ENCODE assay signal across 1 cellular context in the genomic region with DNA sequence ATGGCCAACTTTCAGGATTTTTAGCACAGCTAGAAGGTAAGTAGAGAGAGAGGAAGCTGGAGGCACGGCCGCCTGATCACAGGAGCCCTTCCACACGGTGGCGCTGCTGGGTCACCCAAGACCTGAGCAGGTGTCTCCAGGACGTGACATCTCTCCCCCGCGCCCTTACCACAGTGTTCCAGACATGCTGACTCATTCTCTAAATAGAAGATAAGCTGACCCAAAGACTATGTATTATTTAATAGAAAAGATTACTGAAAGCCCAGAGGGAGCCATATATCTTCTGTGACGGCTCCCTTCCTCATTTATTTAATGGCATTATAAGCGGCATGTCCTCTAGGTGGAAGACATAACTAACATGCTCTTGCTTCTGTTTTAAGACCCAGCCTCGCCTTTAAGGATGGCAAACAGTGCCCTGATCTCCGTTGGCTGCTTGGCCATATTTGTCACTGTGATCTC.
A peak's percentile ranks its signal among the peaks of the same experiment; 100 is the strongest.
TF ChIP-seq lines count a peak whose summit lies in the region.

No MANE protein-coding gene starts in this region.

TF ChIP-seq in K562, 482 proteins besides CTCF, POLR2A, EP300 and RAD21 (continued from another document and continues in another):
- TF ChIP-seq, protein P1, sequence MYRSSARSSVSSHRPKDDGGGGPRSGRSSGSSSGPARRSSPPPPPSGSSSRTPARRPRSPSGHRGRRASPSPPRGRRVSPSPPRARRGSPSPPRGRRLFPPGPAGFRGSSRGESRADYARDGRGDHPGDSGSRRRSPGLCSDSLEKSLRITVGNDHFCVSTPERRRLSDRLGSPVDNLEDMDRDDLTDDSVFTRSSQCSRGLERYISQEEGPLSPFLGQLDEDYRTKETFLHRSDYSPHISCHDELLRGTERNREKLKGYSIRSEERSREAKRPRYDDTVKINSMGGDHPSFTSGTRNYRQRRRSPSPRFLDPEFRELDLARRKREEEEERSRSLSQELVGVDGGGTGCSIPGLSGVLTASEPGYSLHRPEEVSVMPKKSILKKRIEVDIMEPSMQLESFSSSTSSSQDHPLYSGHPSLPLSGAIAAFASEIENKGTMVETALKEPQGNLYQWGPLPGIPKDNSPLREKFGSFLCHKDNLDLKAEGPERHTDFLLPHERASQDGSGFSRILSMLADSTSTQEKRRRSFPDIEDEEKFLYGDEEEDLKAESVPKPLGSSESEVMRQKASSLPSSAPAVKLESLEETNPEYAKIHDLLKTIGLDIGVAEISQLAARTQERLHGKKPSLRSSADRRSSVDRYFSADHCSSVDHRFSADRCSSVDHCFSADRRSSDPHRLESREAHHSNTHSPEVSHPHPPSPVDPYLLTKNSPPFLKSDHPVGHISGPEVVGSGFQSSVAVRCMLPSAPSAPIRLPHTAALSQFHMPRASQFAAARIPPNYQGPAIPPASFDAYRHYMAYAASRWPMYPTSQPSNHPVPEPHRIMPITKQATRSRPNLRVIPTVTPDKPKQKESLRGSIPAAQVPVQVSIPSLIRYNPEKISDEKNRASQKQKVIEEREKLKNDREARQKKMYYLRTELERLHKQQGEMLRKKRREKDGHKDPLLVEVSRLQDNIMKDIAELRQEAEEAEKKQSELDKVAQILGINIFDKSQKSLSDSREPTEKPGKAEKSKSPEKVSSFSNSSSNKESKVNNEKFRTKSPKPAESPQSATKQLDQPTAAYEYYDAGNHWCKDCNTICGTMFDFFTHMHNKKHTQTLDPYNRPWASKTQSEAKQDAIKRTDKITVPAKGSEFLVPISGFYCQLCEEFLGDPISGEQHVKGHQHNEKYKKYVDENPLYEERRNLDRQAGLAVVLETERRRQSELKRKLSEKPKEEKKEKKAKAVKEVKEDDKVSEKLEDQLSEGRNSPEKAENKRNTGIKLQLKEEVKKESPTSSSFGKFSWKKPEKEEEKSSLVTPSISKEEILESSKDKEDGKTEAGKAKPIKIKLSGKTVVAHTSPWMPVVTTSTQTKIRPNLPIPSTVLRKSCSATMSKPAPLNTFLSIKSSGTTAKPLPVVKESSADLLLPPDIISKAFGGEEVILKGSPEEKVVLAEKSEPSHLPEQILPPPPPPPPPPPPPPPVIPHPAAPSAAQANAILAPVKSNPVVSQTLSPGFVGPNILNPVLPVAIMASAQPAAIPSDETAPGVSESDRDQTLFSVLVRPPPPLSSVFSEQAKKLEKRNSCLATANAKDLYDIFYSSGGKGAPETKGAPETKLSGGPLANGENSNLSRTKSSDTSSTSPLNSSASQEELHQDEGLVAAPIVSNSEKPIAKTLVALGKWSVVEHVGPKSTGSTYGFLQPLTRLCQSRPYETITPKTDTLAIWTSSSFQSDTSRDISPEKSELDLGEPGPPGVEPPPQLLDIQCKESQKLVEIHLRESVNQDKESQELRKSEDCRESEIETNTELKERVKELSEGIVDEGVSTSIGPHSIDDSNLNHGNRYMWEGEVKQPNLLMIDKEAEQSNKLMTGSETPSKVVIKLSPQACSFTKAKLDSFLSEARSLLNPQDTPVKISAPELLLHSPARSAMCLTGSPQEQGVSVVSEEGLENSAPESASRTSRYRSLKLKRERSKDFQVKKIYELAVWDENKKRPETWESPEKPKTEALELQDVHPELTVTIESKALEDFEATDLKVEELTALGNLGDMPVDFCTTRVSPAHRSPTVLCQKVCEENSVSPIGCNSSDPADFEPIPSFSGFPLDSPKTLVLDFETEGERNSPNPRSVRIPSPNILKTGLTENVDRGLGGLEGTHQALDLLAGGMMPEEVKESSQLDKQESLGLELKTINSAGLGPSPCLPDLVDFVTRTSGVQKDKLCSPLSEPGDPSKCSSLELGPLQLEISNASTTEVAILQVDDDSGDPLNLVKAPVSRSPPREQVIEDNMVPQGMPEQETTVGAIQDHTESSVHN (IDR thresholded peaks at IDR 0.05; ENCODE audit: borderline replicate concordance in 1 of 2, low read depth in 1 of 2) = peak in 1 of 2 experiments; percentile 64; a peak in 2 of 4 replicates
- TF ChIP-seq SP1 (CRISPR knock-in tag; IDR thresholded peaks at IDR 0.05) = 0 out of 2 replicates have a peak, but pooled peaks have one; percentile 35
- TF ChIP-seq TEAD4 (IDR thresholded peaks at IDR 0.05; ENCODE audit: low read length) = peak; percentile 71; the same call in 1 of the 2 replicates
- no peak for TF ChIP-seq TEAD4 (CRISPR knock-in tag; IDR thresholded peaks at IDR 0.05; ENCODE audit: borderline replicate concordance)
- no peak for TF ChIP-seq ZNF174 (CRISPR knock-in tag; IDR thresholded peaks at IDR 0.05)
- TF ChIP-seq FUS (optimal IDR thresholded peaks at IDR 0.05; ENCODE audit: low read depth, low read length) = no peak
- TF ChIP-seq, protein P2, sequence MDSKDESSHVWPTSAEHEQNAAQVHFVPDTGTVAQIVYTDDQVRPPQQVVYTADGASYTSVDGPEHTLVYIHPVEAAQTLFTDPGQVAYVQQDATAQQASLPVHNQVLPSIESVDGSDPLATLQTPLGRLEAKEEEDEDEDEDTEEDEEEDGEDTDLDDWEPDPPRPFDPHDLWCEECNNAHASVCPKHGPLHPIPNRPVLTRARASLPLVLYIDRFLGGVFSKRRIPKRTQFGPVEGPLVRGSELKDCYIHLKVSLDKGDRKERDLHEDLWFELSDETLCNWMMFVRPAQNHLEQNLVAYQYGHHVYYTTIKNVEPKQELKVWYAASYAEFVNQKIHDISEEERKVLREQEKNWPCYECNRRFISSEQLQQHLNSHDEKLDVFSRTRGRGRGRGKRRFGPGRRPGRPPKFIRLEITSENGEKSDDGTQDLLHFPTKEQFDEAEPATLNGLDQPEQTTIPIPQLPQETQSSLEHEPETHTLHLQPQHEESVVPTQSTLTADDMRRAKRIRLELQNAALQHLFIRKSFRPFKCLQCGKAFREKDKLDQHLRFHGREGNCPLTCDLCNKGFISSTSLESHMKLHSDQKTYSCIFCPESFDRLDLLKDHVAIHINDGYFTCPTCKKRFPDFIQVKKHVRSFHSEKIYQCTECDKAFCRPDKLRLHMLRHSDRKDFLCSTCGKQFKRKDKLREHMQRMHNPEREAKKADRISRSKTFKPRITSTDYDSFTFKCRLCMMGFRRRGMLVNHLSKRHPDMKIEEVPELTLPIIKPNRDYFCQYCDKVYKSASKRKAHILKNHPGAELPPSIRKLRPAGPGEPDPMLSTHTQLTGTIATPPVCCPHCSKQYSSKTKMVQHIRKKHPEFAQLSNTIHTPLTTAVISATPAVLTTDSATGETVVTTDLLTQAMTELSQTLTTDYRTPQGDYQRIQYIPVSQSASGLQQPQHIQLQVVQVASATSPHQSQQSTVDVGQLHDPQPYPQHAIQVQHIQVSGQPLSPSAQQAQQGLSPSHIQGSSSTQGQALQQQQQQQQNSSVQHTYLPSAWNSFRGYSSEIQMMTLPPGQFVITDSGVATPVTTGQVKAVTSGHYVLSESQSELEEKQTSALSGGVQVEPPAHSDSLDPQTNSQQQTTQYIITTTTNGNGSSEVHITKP (IDR thresholded peaks at IDR 0.05; ENCODE audit: partially characterized antibody) = peak; percentile 47
- TF ChIP-seq MIER1 (IDR thresholded peaks at IDR 0.05; ENCODE audit: low read depth) = no peak
- TF ChIP-seq NFIC (IDR thresholded peaks at IDR 0.05) = no peak
- TF ChIP-seq RCOR1 (IDR thresholded peaks at IDR 0.05; ENCODE audit: borderline replicate concordance in 1 of 2, low read depth in 2 of 2, low read length in 2 of 2) = peak; percentile 70 to 97; a peak in 3 of 4 replicates
- no peak for TF ChIP-seq CHD1 (IDR thresholded peaks at IDR 0.05; ENCODE audit: low read length)
- TF ChIP-seq SREBF1 (IDR thresholded peaks at IDR 0.05; ENCODE audit: borderline replicate concordance, low read depth, low read length) = no peak
- TF ChIP-seq CBFA2T3 (IDR thresholded peaks at IDR 0.05) = peak; percentile 83
- TF ChIP-seq CBX8 (IDR thresholded peaks at IDR 0.05; ENCODE audit: borderline replicate concordance, extremely low read depth, low read depth, low read length, poor library complexity, severe bottlenecking) = no peak
- no peak for TF ChIP-seq MEF2D (tag; conservative IDR thresholded peaks at IDR 0.05; ENCODE audit: low read depth)
- TF ChIP-seq, protein P3, sequence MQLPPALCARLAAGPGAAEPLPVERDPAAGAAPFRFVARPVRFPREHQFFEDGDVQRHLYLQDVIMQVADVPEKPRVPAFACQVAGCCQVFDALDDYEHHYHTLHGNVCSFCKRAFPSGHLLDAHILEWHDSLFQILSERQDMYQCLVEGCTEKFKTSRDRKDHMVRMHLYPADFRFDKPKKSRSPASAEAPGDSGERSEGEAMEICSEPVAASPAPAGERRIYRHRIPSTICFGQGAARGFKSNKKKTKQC (CRISPR knock-in tag; IDR thresholded peaks at IDR 0.05) = no peak
- peak; percentile 83 for TF ChIP-seq CTBP1 (IDR thresholded peaks at IDR 0.05; ENCODE audit: borderline replicate concordance)
- no peak for TF ChIP-seq ILK (tag; IDR thresholded peaks at IDR 0.05; ENCODE audit: borderline replicate concordance, low read depth)
- TF ChIP-seq IRF2 (CRISPR knock-in tag; IDR thresholded peaks at IDR 0.05) = no peak
- peak; percentile 66 for TF ChIP-seq MYC (IDR thresholded peaks at IDR 0.05; ENCODE audit: low read depth, low read length)
- TF ChIP-seq MYC (CRISPR knock-in tag; IDR thresholded peaks at IDR 0.05; ENCODE audit: borderline replicate concordance, low read depth) = no peak
- TF ChIP-seq DDX20 (tag; IDR thresholded peaks at IDR 0.05; ENCODE audit: low read depth) = no peak
- no peak for TF ChIP-seq PTTG1 (tag; IDR thresholded peaks at IDR 0.05; ENCODE audit: low read depth)
- no peak for TF ChIP-seq BRD9 (IDR thresholded peaks at IDR 0.05; ENCODE audit: low read depth, partially characterized antibody)
- TF ChIP-seq ZNF449 (CRISPR knock-in tag; IDR thresholded peaks at IDR 0.05) = no peak
- TF ChIP-seq ZNF175 (CRISPR knock-in tag; IDR thresholded peaks at IDR 0.05; ENCODE audit: low read depth) = peak; percentile 58; the same call in 1 of the 2 replicates
- no peak for TF ChIP-seq KDM2B (CRISPR knock-in tag; IDR thresholded peaks at IDR 0.05)
- TF ChIP-seq IFI16 (CRISPR knock-in tag; IDR thresholded peaks at IDR 0.05) = no peak
- no peak for TF ChIP-seq PHF8 (IDR thresholded peaks at IDR 0.05; ENCODE audit: borderline replicate concordance, low read length)
- no peak for TF ChIP-seq RBM39 (optimal IDR thresholded peaks at IDR 0.05; ENCODE audit: low read depth, low read length)
- no peak for TF ChIP-seq E2F3 (CRISPR knock-in tag; IDR thresholded peaks at IDR 0.05)
- TF ChIP-seq EWSR1 (IDR thresholded peaks at IDR 0.05; ENCODE audit: borderline replicate concordance, low read depth, partially characterized antibody) = no peak
- TF ChIP-seq NKRF (IDR thresholded peaks at IDR 0.05; ENCODE audit: borderline replicate concordance) = no peak
- TF ChIP-seq DPF2 (IDR thresholded peaks at IDR 0.05) = peak; percentile 91
- TF ChIP-seq, protein P4, sequence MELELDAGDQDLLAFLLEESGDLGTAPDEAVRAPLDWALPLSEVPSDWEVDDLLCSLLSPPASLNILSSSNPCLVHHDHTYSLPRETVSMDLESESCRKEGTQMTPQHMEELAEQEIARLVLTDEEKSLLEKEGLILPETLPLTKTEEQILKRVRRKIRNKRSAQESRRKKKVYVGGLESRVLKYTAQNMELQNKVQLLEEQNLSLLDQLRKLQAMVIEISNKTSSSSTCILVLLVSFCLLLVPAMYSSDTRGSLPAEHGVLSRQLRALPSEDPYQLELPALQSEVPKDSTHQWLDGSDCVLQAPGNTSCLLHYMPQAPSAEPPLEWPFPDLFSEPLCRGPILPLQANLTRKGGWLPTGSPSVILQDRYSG (tag; conservative IDR thresholded peaks at IDR 0.05; ENCODE audit: low read depth) = no peak
- TF ChIP-seq MBD2 (IDR thresholded peaks at IDR 0.05; ENCODE audit: borderline replicate concordance, low read depth) = no peak; the same call in 1 of the 2 replicates
- TF ChIP-seq AFF4 (CRISPR knock-in tag; IDR thresholded peaks at IDR 0.05) = no peak
- no peak for TF ChIP-seq NR2C2 (CRISPR knock-in tag; IDR thresholded peaks at IDR 0.05)
- TF ChIP-seq NR2C2 (tag; IDR thresholded peaks at IDR 0.05) = 0 out of 2 replicates have a peak, but pooled peaks have one; percentile 29
